Comparison of ENCODE assay signal across 11 cellular contexts in the genomic region with DNA sequence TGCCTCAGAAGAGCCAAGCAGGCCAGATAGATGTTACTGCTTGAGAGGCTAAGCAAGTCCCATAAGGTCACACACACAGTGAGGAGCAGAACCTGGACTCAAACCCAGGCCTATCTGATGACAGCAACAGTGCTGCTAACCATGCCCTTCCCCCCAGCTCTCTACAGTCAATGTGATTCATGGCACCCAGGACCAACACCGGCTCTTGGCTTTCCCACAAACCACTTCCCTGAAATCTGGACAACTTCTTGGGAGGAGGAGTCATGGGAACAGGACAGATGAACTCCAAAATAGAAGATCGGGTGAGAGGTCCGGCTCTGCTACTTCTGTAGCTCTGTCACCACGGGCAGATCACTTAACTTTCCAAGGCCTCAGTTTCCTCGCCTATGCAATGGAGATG. TPM values are rescaled to one million over a fixed set of nuclear protein-coding genes. Genes with fewer than 3 reads are reported as not detected.
DNase-seq lines count a peak whose midpoint lies in the region; ATAC-seq, FAIRE-seq and TF ChIP-seq lines count a peak whose summit lies in the region.
"Had no signal": no experiment of that assay in that cellular context is flagged by ENCODE, and none has a peak within 500 bp of the region (broad histone marks: within the 10 kb centered on the region; RNA-seq: fewer than 3 reads in every experiment).

No MANE protein-coding gene starts in this region.

- no peak for TF ChIP-seq POLR2A in GM12891 (IDR thresholded peaks at IDR 0.05; ENCODE audit: low read depth, low read length)

- no peak for DNase-seq in left cardiac atrium
- no peak for DNase-seq in Right ventricle myocardium superior
- DNase-seq in amniotic epithelial cell (ENCODE audit: low read depth) = peak; percentile 69
- DNase-seq in caudate nucleus (lab: John Stamatoyannopoulos, UW) = no peak
- no peak for DNase-seq in GM12891 (ENCODE audit: insufficient read length, low spot score)
- DNase-seq in HEK293T (ENCODE audit: extremely low spot score) = no peak
- DNase-seq: activated CD8-positive, alpha-beta memory T cell treated with anti-CD3 and anti-CD28 coated beads, Interleukin-2, amount 10 ng/mL, durations not matched to agents 7 days and 5 days; C1 segment of cervical spinal cord had no signal

- peaks cover 4 to 5% of the 10 kb centered on the region in 2 donors for H3K27me3 ChIP-seq in mucosa of rectum (ENCODE audit: control insufficient read depth in 2 of 2, insufficient read depth in 2 of 2, low read length in 2 of 2)

- no peaks in the 10 kb centered on the region for H3K36me3 ChIP-seq in mucosa of rectum (ENCODE audit: control insufficient read depth in 2 of 2, insufficient read depth in 2 of 2, low read length in 2 of 2)

- POLR2A ChIA-PET in HEK293T (lab: Yijun Ruan, JAX) = no interaction called here

- no peak for FAIRE-seq in GM12891 (lab: Jason Lieb, UNC)

- ATAC-seq in left cardiac atrium = peak; percentile 21 to 41
- ATAC-seq in Right ventricle myocardium superior (ENCODE audit: poor library complexity) = no peak
- no peak for ATAC-seq in GM19455 (IDR thresholded peaks at IDR 0.05; ENCODE audit: unreplicated experiment)

- H3K27ac ChIP-seq in mucosa of rectum (ENCODE audit: low read depth in 2 of 2, low read length in 2 of 2) (peak overlapping the region in 1 of 2 donors; percentile 54), caudate nucleus (ENCODE audit: low read depth, low read length) (no peak overlapping the region)
- H3K27ac ChIP-seq: foreskin keratinocyte had no signal

- CTCF ChIA-PET in HEK293T (lab: Yijun Ruan, JAX) = interaction anchor here (0.6 kb wide), 1 partner anchor 116 kb away, joined by 3 read pairs; no protein-coding TSS in a partner anchor

- no peak overlapping the region for H3K9ac ChIP-seq in mucosa of rectum (ENCODE audit: low read depth in 1 of 2, low read length in 2 of 2)

- no peaks in the 10 kb centered on the region for H3K9me3 ChIP-seq in mucosa of rectum (ENCODE audit: control insufficient read depth in 2 of 2, low read length in 2 of 2)

- H3K4me1 ChIP-seq in mucosa of rectum (ENCODE audit: control insufficient read depth in 2 of 2, insufficient read depth in 2 of 2, low read length in 2 of 2) = peaks cover 4 to 10% of the 10 kb centered on the region in 2 donors
- H3K4me1 ChIP-seq: foreskin keratinocyte had no signal

- intact Hi-C loops in left cardiac atrium (cut with DNase I) (no loop called here), Right ventricle myocardium superior (cut with DNase I) (no loop called here)

- peak overlapping the region; percentile 84 to 88 for H3K4me3 ChIP-seq in mucosa of rectum (ENCODE audit: low read length in 2 of 2)

TF ChIP-seq in GM12891, 5 proteins besides CTCF, POLR2A, EP300 and RAD21:
- no peak for TF ChIP-seq POU2F2 (IDR thresholded peaks at IDR 0.05; ENCODE audit: low read depth, low read length)
- TF ChIP-seq PAX5 (IDR thresholded peaks at IDR 0.05; ENCODE audit: insufficient read depth, low read length, severe bottlenecking) = no peak
- TF ChIP-seq POLR2AphosphoS5 (IDR thresholded peaks at IDR 0.05; ENCODE audit: low read depth, low read length) = no peak
- TF ChIP-seq SPI1 (IDR thresholded peaks at IDR 0.05; ENCODE audit: low read depth, low read length) = no peak
- no peak for TF ChIP-seq TAF1 (IDR thresholded peaks at IDR 0.05; ENCODE audit: low read depth, low read length)

TF ChIP-seq in HEK293T, 16 proteins besides CTCF, POLR2A, EP300 and RAD21:
- TF ChIP-seq FOXA1 (IDR thresholded peaks at IDR 0.05) (no peak), HDGF (IDR thresholded peaks at IDR 0.05; ENCODE audit: borderline replicate concordance) (no peak), SP1 (IDR thresholded peaks at IDR 0.05) (no peak), FOXM1 (IDR thresholded peaks at IDR 0.05; ENCODE audit: borderline replicate concordance) (no peak), CTBP1 (IDR thresholded peaks at IDR 0.05; ENCODE audit: borderline replicate concordance) (no peak), ELF4 (IDR thresholded peaks at IDR 0.05) (no peak)

RNA-seq across cellular contexts. Expression of gene PTGDR, which starts 0.7 kb away (rescaled TPM):
- total RNA-seq in left cardiac atrium = under 1 TPM; 0.52 to 0.85 TPM
- 0.89 TPM for total RNA-seq in Right ventricle myocardium superior
- not detected for polyA plus RNA-seq in GM12891 (2012; ENCODE audit: low read depth, missing spikeins)
- total RNA-seq: foreskin keratinocyte had no signal
- polyA plus RNA-seq: foreskin keratinocyte had no signal

RNA-seq across cellular contexts. Expression of gene PTGER2, which starts 47.3 kb away (rescaled TPM):
- total RNA-seq in left cardiac atrium (1 to 10 TPM; 2.3 to 2.4 TPM), Right ventricle myocardium superior (0.65 TPM)
- polyA plus RNA-seq in GM12891 (2012; ENCODE audit: low read depth, missing spikeins) = not detected

Comparison
In these comparisons a context has a peak if more than half of its experiments do, and no peak if none do; other contexts are left out.
1. ATAC-seq: peak in left cardiac atrium (2 of 2); none in Right ventricle myocardium superior (single experiment) and GM19455 (single experiment).